Comparison of ENCODE assay signal across 8 cellular contexts in the genomic region with DNA sequence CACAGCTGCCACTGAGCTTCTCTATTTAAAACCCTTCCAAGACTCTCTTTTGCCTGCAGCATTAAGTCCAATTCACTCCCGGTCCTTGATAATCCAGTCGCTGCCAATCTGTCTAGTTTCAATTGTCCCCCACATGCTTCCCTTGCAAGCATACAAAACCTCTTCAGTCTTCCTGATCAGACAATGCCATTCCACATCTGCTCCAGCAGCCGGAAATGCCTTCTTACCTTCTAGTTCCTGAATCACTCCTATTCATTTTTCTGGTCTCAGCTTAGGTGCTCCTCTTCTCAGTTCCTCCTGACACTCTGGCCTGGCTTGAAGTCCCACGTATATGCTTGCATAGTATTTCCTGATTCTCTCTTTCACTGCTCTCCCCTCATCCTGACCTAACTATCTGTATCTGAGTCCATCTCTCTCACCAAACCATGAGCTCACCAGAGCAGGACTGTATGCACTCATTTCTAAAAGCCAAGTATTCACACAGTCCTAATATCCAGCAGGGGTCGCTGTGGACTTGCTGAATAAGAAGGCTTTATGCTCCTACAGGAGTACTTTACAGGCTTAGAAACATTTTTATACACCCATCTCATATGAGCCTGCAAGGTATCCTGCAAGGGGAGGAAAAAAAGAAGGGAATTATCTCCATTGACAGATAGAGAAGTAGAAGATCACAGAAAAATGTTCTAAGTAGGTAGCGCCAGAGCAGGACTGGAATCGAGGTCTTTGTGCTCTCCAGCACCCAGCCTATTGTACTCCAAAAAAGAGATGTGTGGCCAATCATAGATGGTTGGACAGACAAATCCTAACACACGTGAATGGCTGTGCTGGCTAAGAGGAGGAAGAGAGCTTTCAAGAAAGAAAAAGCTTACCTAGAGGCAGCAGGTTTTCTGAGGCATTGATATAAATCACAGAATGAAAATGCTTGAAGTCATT. TPM values are rescaled to one million over a fixed set of nuclear protein-coding genes. Genes with fewer than 3 reads are reported as not detected.
DNase-seq lines count a peak whose midpoint lies in the region; ATAC-seq and TF ChIP-seq lines count a peak whose summit lies in the region.

No MANE protein-coding gene starts in this region.

- DNase-seq in AG09309 (ENCODE audit: low read depth) (peak; percentile 83), Karpas-422 (peak; percentile 95), OCI-M1 (lab: John Stamatoyannopoulos, UW) (peak; percentile 99), fibroblast of gingiva (ENCODE audit: low read depth) (peak; percentile 84), nephron progenitor cell (peak; percentile 65), stromal cell of bone marrow (ENCODE audit: low read depth) (peak; percentile 89)
- peak; percentile 23 for DNase-seq in activated T-cell treated with anti-CD3 and anti-CD28 coated beads, Interleukin-2, amount 50 U/mL, for 1 hour

- TF ChIP-seq CTCF in AG09309 (IDR thresholded peaks at IDR 0.05; ENCODE audit: control insufficient read depth, insufficient read depth, low read depth, low read length, missing control alignments): peak; percentile 89
- peak; percentile 89 for TF ChIP-seq CTCF in nephron progenitor cell (IDR thresholded peaks at IDR 0.05)

- no peak overlapping the region for H3K4me3 ChIP-seq in AG09309 (ENCODE audit: control insufficient read depth, low read depth, low read length)
- no peak overlapping the region for H3K4me3 ChIP-seq in Karpas-422 (ENCODE audit: low read length)

- no peak overlapping the region for H2AFZ ChIP-seq in Karpas-422 (ENCODE audit: low read length)

- no peaks in the 10 kb centered on the region for H3K9me2 ChIP-seq in Karpas-422 (replicated peaks; ENCODE audit: insufficient read depth, low read length)

- H3K9ac ChIP-seq in Karpas-422 (ENCODE audit: low read length): no peak overlapping the region

- peak; percentile 71 for ATAC-seq in GM18909 (IDR thresholded peaks at IDR 0.05; ENCODE audit: poor library complexity, unreplicated experiment)

- H3K27me3 Mint-ChIP-seq in nephron progenitor cell (ENCODE audit: low read depth, poor library complexity): no peaks in the 10 kb centered on the region

- H3K9me3 ChIP-seq in Karpas-422 (ENCODE audit: low read length): no peaks in the 10 kb centered on the region

- peaks cover 6% of the 10 kb centered on the region for H3K4me1 ChIP-seq in Karpas-422 (ENCODE audit: low read length)

- no peaks in the 10 kb centered on the region for H3K9me3 Mint-ChIP-seq in nephron progenitor cell

- no peak overlapping the region for H3K4me2 ChIP-seq in Karpas-422 (ENCODE audit: low read depth, low read length, poor library complexity, severe bottlenecking)

- peaks cover 6% of the 10 kb centered on the region for H3K36me3 Mint-ChIP-seq in nephron progenitor cell (ENCODE audit: low read depth)

- H3K4me1 Mint-ChIP-seq in nephron progenitor cell: peaks cover 9% of the 10 kb centered on the region

- H3K36me3 ChIP-seq in Karpas-422 (ENCODE audit: insufficient read depth, low read length): peaks cover 39% of the 10 kb centered on the region

- H3K27ac ChIP-seq in Karpas-422 (ENCODE audit: low read length): peak overlapping the region; percentile 39

- no peak overlapping the region for H3K4me3 Mint-ChIP-seq in nephron progenitor cell

- no peaks in the 10 kb centered on the region for H3K79me2 ChIP-seq in Karpas-422 (ENCODE audit: low read length)

- no peaks in the 10 kb centered on the region for H4K20me1 ChIP-seq in Karpas-422 (ENCODE audit: insufficient read depth, low read depth, low read length)

- H3K27ac Mint-ChIP-seq in nephron progenitor cell: no peak overlapping the region

- H3K27me3 ChIP-seq in Karpas-422 (ENCODE audit: low read length): no peaks in the 10 kb centered on the region

RNA-seq across cellular contexts. Expression of gene XRRA1, which starts 19.2 kb away (rescaled TPM):
- total RNA-seq in Karpas-422 (2014; rRNA removed; shearing (Covaris generic); ENCODE audit: low replicate concordance): 29.7 and 56.3 TPM in 2 replicates

RNA-seq across cellular contexts. Expression of gene SPCS2, which starts 19.4 kb away (rescaled TPM):
- 33.2 and 91.5 TPM in 2 replicates for total RNA-seq in Karpas-422 (2014; rRNA removed; shearing (Covaris generic); ENCODE audit: low replicate concordance)

RNA-seq across cellular contexts. Expression of gene NEU3, which starts 59.0 kb away (rescaled TPM):
- 103 and 133 TPM in 2 replicates for total RNA-seq in Karpas-422 (2014; rRNA removed; shearing (Covaris generic); ENCODE audit: low replicate concordance)

Comparison
In these comparisons a context has a peak if more than half of its experiments do, and no peak if none do; other contexts are left out.
1. DNase-seq: peak in every context shown above with its lines; median percentile 99 in OCI-M1; 95 in Karpas-422; 89 in stromal cell of bone marrow; 84 in fibroblast of gingiva; 83 in AG09309; 65 in nephron progenitor cell; 23 in activated T-cell treated with anti-CD3 and anti-CD28 coated beads, Interleukin-2, amount 50 U/mL, for 1 hour.